2 cellular contexts compared by ENCODE assay signal in genomic region chr17:3719265-3719664, GRCh38.
TF ChIP-seq lines count a peak whose summit lies in the region.

No MANE protein-coding gene starts in this region.

TF ChIP-seq in IMR-90, 13 proteins besides CTCF, POLR2A, EP300 and RAD21:
- TF ChIP-seq CHD1 (IDR thresholded peaks at IDR 0.05; ENCODE audit: low read depth, low read length), result no peak
- no peak for TF ChIP-seq ELK1 (IDR thresholded peaks at IDR 0.05; ENCODE audit: borderline replicate concordance, low read depth, low read length)

TF ChIP-seq in endothelial cell of umbilical vein, 7 proteins besides CTCF, POLR2A, EP300 and RAD21:
- TF ChIP-seq JUN (IDR thresholded peaks at IDR 0.05; ENCODE audit: borderline replicate concordance, insufficient read depth, insufficient read length, low read depth), result no peak
- TF ChIP-seq MYC (IDR thresholded peaks at IDR 0.05; ENCODE audit: low read depth, low read length), result no peak
